8 cellular contexts compared by ENCODE assay signal in genomic region chr3:150763122-150763840, GRCh38. TPM values are rescaled to one million over a fixed set of nuclear protein-coding genes. Genes with fewer than 3 reads are reported as not detected.
DNase-seq lines count a peak whose midpoint lies in the region; ATAC-seq and TF ChIP-seq lines count a peak whose summit lies in the region.

A gene with protein sequence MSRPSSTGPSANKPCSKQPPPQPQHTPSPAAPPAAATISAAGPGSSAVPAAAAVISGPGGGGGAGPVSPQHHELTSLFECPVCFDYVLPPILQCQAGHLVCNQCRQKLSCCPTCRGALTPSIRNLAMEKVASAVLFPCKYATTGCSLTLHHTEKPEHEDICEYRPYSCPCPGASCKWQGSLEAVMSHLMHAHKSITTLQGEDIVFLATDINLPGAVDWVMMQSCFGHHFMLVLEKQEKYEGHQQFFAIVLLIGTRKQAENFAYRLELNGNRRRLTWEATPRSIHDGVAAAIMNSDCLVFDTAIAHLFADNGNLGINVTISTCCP (minus strand): TSS chr3:150763169. CDS start chr3:150762849, 320 bp downstream.

- peak within 1 kb of the TSS; percentile 80 for H3K27ac ChIP-seq in cardiac muscle cell
- peak within 1 kb of the TSS; percentile 96 to 99 (median 98) for H3K27ac ChIP-seq in transverse colon

- intact Hi-C loops in transverse colon (cut with DNase I; ENCODE audit: low total_unique reads) = loop anchor here (5.0 kb wide), 1 partner anchor 216 kb away; the partner anchor contains the start of genes EIF2A and SERP1

- H3K36me3 ChIP-seq in cardiac muscle cell (no peaks in the 10 kb centered on the region), transverse colon (no peaks in the 10 kb centered on the region)

- peak within 1 kb of the TSS; percentile 100 for H3K27ac Mint-ChIP-seq in activated naive CD8-positive, alpha-beta T cell treated with anti-CD3 and anti-CD28 coated beads, Interleukin-2, amount 50 U/mL, for 24 hours

- H3K4me3 Mint-ChIP-seq in activated naive CD8-positive, alpha-beta T cell treated with anti-CD3 and anti-CD28 coated beads, Interleukin-2, amount 50 U/mL, for 24 hours = peak within 1 kb of the TSS; percentile 99

- H3K9me3 ChIP-seq in cardiac muscle cell (ENCODE audit: low read depth) (no peaks in the 10 kb centered on the region), transverse colon (no peaks in the 10 kb centered on the region)

- peak; percentile 81 for TF ChIP-seq POLR2A in transverse colon (IDR thresholded peaks at IDR 0.05)

- no peaks in the 10 kb centered on the region for H3K27me3 ChIP-seq in cardiac muscle cell
- no peaks in the 10 kb centered on the region for H3K27me3 ChIP-seq in transverse colon

- peaks cover 1% of the 10 kb centered on the region for H3K27me3 Mint-ChIP-seq in activated naive CD8-positive, alpha-beta T cell treated with anti-CD3 and anti-CD28 coated beads, Interleukin-2, amount 50 U/mL, for 24 hours

- no peak for TF ChIP-seq EP300 in transverse colon (IDR thresholded peaks at IDR 0.05; ENCODE audit: low read depth)

- no peaks in the 10 kb centered on the region for H3K9me3 Mint-ChIP-seq in activated naive CD8-positive, alpha-beta T cell treated with anti-CD3 and anti-CD28 coated beads, Interleukin-2, amount 50 U/mL, for 24 hours

- H3K4me1 ChIP-seq in cardiac muscle cell (ENCODE audit: low read depth) (peaks cover 29% of the 10 kb centered on the region), transverse colon (peaks cover 0 to 54% (median 33%) of the 10 kb centered on the region in 4 donors)

- in situ Hi-C loops in transverse colon (cut with MboI; ENCODE audit: low pct_ligation_motif_present in 1 of 4, low pct_unique_long_range_greater_than_20kb in 1 of 4, low sequenced_read_pairs in 3 of 4) = loop anchor here in 2 of 4 donors (10.0 to 25.0 kb wide), 2 partner anchors 158 to 524 kb away; partner anchors contain the start of genes P2RY14 (in 1 of the 2) and SELENOT (in 1 of the 2)

- H3K36me3 Mint-ChIP-seq in activated naive CD8-positive, alpha-beta T cell treated with anti-CD3 and anti-CD28 coated beads, Interleukin-2, amount 50 U/mL, for 24 hours (ENCODE audit: low read depth) = peaks cover 40% of the 10 kb centered on the region

- ATAC-seq in HG02623 (IDR thresholded peaks at IDR 0.05; ENCODE audit: unreplicated experiment) = peak; percentile 53
- peak; percentile 76 for ATAC-seq in activated naive CD8-positive, alpha-beta T cell treated with anti-CD3 and anti-CD28 coated beads, Interleukin-2, amount 50 U/mL, for 24 hours

- H3K4me3 ChIP-seq in GM12864 (ENCODE audit: low read depth, low read length) = peak within 1 kb of the TSS; percentile 97
- peak within 1 kb of the TSS; percentile 65 for H3K4me3 ChIP-seq in cardiac muscle cell
- H3K4me3 ChIP-seq in transverse colon = peak within 1 kb of the TSS; percentile 52 to 93 (median 89)

- DNase-seq in GM12864 (ENCODE audit: low read depth) (peak; percentile 76), NCI-H1105 treated with DMSO at 0.1 percent for 48 hours (lab: John Stamatoyannopoulos, UW) (peak; percentile 96), SW480 (ENCODE audit: low spot score) (peak; percentile 94), cardiac muscle cell (ENCODE audit: low read depth in 1 of 2, low spot score in 1 of 2) (peak; percentile 95 to 96), pons (ENCODE audit: low spot score) (peak; percentile 94), transverse colon (peak; percentile 95)
- DNase-seq in activated naive CD8-positive, alpha-beta T cell treated with anti-CD3 and anti-CD28 coated beads, Interleukin-2, amount 50 U/mL, for 24 hours = peak; percentile 93

- WGBS in transverse colon (ENCODE audit: low coverage in 1 of 2), 2 donors = 0% methylated on average over 58 of the region's 70 CpGs; no CpG with 5 or more reads in 1 of the 2 donors

- H3K4me1 Mint-ChIP-seq in activated naive CD8-positive, alpha-beta T cell treated with anti-CD3 and anti-CD28 coated beads, Interleukin-2, amount 50 U/mL, for 24 hours = peaks cover 62% of the 10 kb centered on the region

- TF ChIP-seq CTCF in GM12864 (IDR thresholded peaks at IDR 0.05; ENCODE audit: low read depth, low read length, missing control alignments) (no peak), cardiac muscle cell (IDR thresholded peaks at IDR 0.05; ENCODE audit: low read depth, low read length) (no peak), transverse colon (IDR thresholded peaks at IDR 0.05) (no peak)

RNA-seq across cellular contexts. Expression of the gene that starts here (rescaled TPM):
- 39.6 and 65.7 TPM in 2 replicates for total RNA-seq in cardiac muscle cell
- 49.7 and 66.0 TPM in 2 replicates for polyA plus RNA-seq in cardiac muscle cell
- 100 to 1,000 TPM in 1 of 4 donors, 10 to 100 TPM in 3; 24.8 to 102 (median 38.8) TPM for total RNA-seq in transverse colon

Comparison
In these comparisons a context has a peak if more than half of its experiments do, and no peak if none do; other contexts are left out.
1. Peak in every context shown above with its lines: DNase-seq, ATAC-seq, H3K4me3 ChIP-seq and H3K27ac ChIP-seq.